In genomic region chr11:43311791-43312607, GRCh38 we compare ENCODE assay signal across 1 cellular context.
A peak's percentile ranks its signal among the peaks of the same experiment; 100 is the strongest.
TF ChIP-seq lines count a peak whose summit lies in the region.

Gene API5, plus strand, starts transcription at chr11:43311996. Its CDS starts 132 bp downstream, at chr11:43312128.

TF ChIP-seq in GM12878, 131 proteins besides CTCF, POLR2A, EP300 and RAD21 (continued from another document):
- TF ChIP-seq FOXK2 (IDR thresholded peaks at IDR 0.05) (no peak), IRF4 (IDR thresholded peaks at IDR 0.05; ENCODE audit: low read depth, low read length) (peak; percentile 48; the same call in 1 of the 2 replicates), E2F8 (IDR thresholded peaks at IDR 0.05; ENCODE audit: low read depth, partially characterized antibody) (no peak)
